In the genomic region with DNA sequence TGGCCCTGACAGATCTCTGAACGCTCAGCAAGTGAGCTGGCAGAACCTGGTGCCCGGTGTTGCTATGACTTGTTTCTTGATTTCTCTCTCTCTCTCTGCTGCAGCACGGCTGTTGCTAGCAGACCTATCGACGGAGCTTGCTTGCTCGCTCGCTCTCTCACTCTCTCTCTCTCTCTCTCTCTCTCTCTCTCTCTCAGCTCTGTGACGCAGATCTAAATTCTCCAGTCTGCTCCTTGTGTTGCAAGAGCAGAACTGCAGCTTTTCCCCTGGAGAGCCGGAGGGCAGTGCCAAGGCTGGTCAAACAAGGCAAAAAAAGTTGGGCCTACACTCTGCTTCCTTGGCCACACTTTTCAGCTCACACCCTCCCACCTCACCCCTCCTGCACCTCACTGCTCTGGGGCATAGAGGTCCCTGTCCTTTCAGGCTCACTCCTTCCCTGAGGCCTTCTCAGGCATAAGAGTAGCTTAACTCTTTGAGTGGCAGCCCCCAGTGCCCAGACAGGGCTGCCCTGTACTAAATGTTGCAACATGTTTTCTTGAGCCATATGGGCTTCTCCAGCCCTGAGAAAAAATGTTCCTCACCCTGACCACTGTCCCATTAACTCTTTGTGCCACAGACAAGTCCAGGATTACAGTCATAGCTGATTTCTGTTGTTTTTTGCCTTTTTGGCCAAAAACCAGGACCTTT, we compare ENCODE assay signal across 8 cellular contexts.
DNase-seq lines count a peak whose midpoint lies in the region; ATAC-seq and TF ChIP-seq lines count a peak whose summit lies in the region.

No MANE protein-coding gene starts in this region.

- no peak for TF ChIP-seq POLR2A in NB4 (IDR thresholded peaks at IDR 0.05; ENCODE audit: extremely low read depth, insufficient read length)

- peaks cover 4 to 14% of the 10 kb centered on the region in 2 donors for H3K36me3 ChIP-seq in duodenal mucosa (ENCODE audit: control insufficient read depth in 1 of 2, insufficient read depth in 2 of 2, low read length in 2 of 2)

- H3K9ac ChIP-seq in duodenal mucosa (ENCODE audit: low read depth in 1 of 2, low read length in 2 of 2), result peak overlapping the region; percentile 95 to 99

- no peak overlapping the region for H3K4me3 ChIP-seq in NB4 (ENCODE audit: low read depth, low read length)
- peak overlapping the region; percentile 85 to 93 for H3K4me3 ChIP-seq in duodenal mucosa (ENCODE audit: low read depth in 1 of 2, low read length in 2 of 2)

- BruUV-seq in Calu3 (replicated peaks; lab: Mats Ljungman, UMichigan), result no TSS peak

- POLR2A ChIA-PET in activated CD8-positive, alpha-beta T cell treated with anti-CD3 and anti-CD28 coated beads, Interleukin-2, amount 10 ng/mL, durations not matched to agents 7 days and 5 days (lab: Charles Lee), result interaction anchor here (0.8 to 1.6 kb wide), 9 partner anchors 9 to 503 kb away, joined by 3 to 6 read pairs (median 4); a partner anchor contains a TSS

- H3K27me3 Mint-ChIP-seq in Calu3 (ENCODE audit: unreplicated experiment), result no peaks in the 10 kb centered on the region
- H3K27me3 Mint-ChIP-seq in activated CD8-positive, alpha-beta T cell treated with anti-CD3 and anti-CD28 coated beads, Interleukin-2, amount 10 ng/mL, durations not matched to agents 7 days and 5 days (ENCODE audit: low read depth), result no peaks in the 10 kb centered on the region

- intact Hi-C loops in Calu3 (cut with micrococcal nuclease; ENCODE audit: unreplicated experiment), result no loop called here

- DNase-seq in Calu3 (peak; percentile 88), NB4 (ENCODE audit: low read depth) (peak; percentile 62), lung microvascular endothelial cell (ENCODE audit: low read depth in 2 of 2) (peak; percentile 91 to 94)
- DNase-seq in activated CD8-positive, alpha-beta T cell treated with anti-CD3 and anti-CD28 coated beads, Interleukin-2, amount 10 ng/mL, durations not matched to agents 7 days and 5 days, result peak; percentile 73
- peak; percentile 53 to 68 for DNase-seq in stimulated activated CD4-positive, alpha-beta T cell treated with anti-CD3 and anti-CD28 coated beads, Interleukin-4, amount 100 ng/mL, for 48 hours (ENCODE audit: low read depth in 2 of 2)

- peak overlapping the region; percentile 96 for H3K27ac Mint-ChIP-seq in Calu3 (ENCODE audit: unreplicated experiment)
- peak overlapping the region; percentile 98 for H3K27ac Mint-ChIP-seq in activated CD8-positive, alpha-beta T cell treated with anti-CD3 and anti-CD28 coated beads, Interleukin-2, amount 10 ng/mL, durations not matched to agents 7 days and 5 days

- H3K27ac ChIP-seq in duodenal mucosa (ENCODE audit: low read depth, low read length), result peak overlapping the region; percentile 96

- no peaks in the 10 kb centered on the region for H3K9me3 Mint-ChIP-seq in Calu3 (ENCODE audit: low read depth, unreplicated experiment)
- no peaks in the 10 kb centered on the region for H3K9me3 Mint-ChIP-seq in activated CD8-positive, alpha-beta T cell treated with anti-CD3 and anti-CD28 coated beads, Interleukin-2, amount 10 ng/mL, durations not matched to agents 7 days and 5 days (ENCODE audit: insufficient read depth)

- peaks cover 46% of the 10 kb centered on the region for H3K36me3 Mint-ChIP-seq in Calu3 (ENCODE audit: insufficient read depth, unreplicated experiment)
- H3K36me3 Mint-ChIP-seq in activated CD8-positive, alpha-beta T cell treated with anti-CD3 and anti-CD28 coated beads, Interleukin-2, amount 10 ng/mL, durations not matched to agents 7 days and 5 days (ENCODE audit: low read depth), result peaks cover 18% of the 10 kb centered on the region

- ATAC-seq in GM21619 (IDR thresholded peaks at IDR 0.05; ENCODE audit: unreplicated experiment), result peak; percentile 23
- ATAC-seq in activated CD8-positive, alpha-beta T cell treated with anti-CD3 and anti-CD28 coated beads, Interleukin-2, amount 10 ng/mL, durations not matched to agents 7 days and 5 days, result peak; percentile 24
- no peak for ATAC-seq in GM21786 (IDR thresholded peaks at IDR 0.05; ENCODE audit: unreplicated experiment)

- H3K4me1 ChIP-seq in duodenal mucosa (ENCODE audit: control insufficient read depth in 1 of 2, insufficient read depth in 2 of 2, low read length in 2 of 2), result peaks cover 64 to 67% of the 10 kb centered on the region in 2 donors

- no peaks in the 10 kb centered on the region for H3K9me3 ChIP-seq in duodenal mucosa (ENCODE audit: control insufficient read depth in 1 of 2, low read length in 2 of 2)

- H3K27me3 ChIP-seq in duodenal mucosa (ENCODE audit: control insufficient read depth in 1 of 2, insufficient read depth in 2 of 2, low read length in 2 of 2), result no peaks in the 10 kb centered on the region

- H3K4me1 Mint-ChIP-seq in Calu3 (ENCODE audit: low read depth, unreplicated experiment), result peaks cover 79% of the 10 kb centered on the region
- peaks cover 76% of the 10 kb centered on the region for H3K4me1 Mint-ChIP-seq in activated CD8-positive, alpha-beta T cell treated with anti-CD3 and anti-CD28 coated beads, Interleukin-2, amount 10 ng/mL, durations not matched to agents 7 days and 5 days (ENCODE audit: low read depth)

- peak overlapping the region; percentile 73 for H3K4me3 Mint-ChIP-seq in Calu3 (ENCODE audit: low read depth, unreplicated experiment)
- peak overlapping the region; percentile 58 for H3K4me3 Mint-ChIP-seq in activated CD8-positive, alpha-beta T cell treated with anti-CD3 and anti-CD28 coated beads, Interleukin-2, amount 10 ng/mL, durations not matched to agents 7 days and 5 days

- TF ChIP-seq CTCF in Calu3 (IDR thresholded peaks at IDR 0.05; ENCODE audit: unreplicated experiment), result peak; percentile 69
- TF ChIP-seq CTCF in NB4 (IDR thresholded peaks at IDR 0.05; ENCODE audit: low read depth, low read length), result no peak

- CTCF ChIA-PET in Calu3 (lab: Charles Lee), result interaction anchor here (0.6 to 2.6 kb wide), 10 partner anchors 9 to 377 kb away, joined by 3 to 25 read pairs (median 4); no protein-coding TSS in a partner anchor
- CTCF ChIA-PET in activated CD8-positive, alpha-beta T cell treated with anti-CD3 and anti-CD28 coated beads, Interleukin-2, amount 10 ng/mL, durations not matched to agents 7 days and 5 days (lab: Charles Lee), result interaction anchor here (0.8 to 25.7 kb wide), 8 partner anchors 10 to 169 kb away, joined by 3 to 656 read pairs (median 20); no protein-coding TSS in a partner anchor
